In genomic region chr2:157492189-157492773, GRCh38 we compare ENCODE assay signal across 8 cellular contexts. TPM values are rescaled to one million over a fixed set of nuclear protein-coding genes. Genes with fewer than 3 reads are reported as not detected.
DNase-seq lines count a peak whose midpoint lies in the region; ATAC-seq, FAIRE-seq and TF ChIP-seq lines count a peak whose summit lies in the region.

No MANE protein-coding gene starts in this region.

- H3K4me3 Mint-ChIP-seq in activated T-cell treated with anti-CD3 and anti-CD28 coated beads, Interleukin-2, amount 50 U/mL, for 72 hours = peak overlapping the region in 1 of 2 donors; percentile 31

- H3K27ac Mint-ChIP-seq in activated T-cell treated with anti-CD3 and anti-CD28 coated beads, Interleukin-2, amount 50 U/mL, for 72 hours = peak overlapping the region; percentile 5

- peaks cover 67% of the 10 kb centered on the region for H3K4me1 Mint-ChIP-seq in activated T-cell treated with anti-CD3 and anti-CD28 coated beads, Interleukin-2, amount 50 U/mL, for 72 hours (ENCODE audit: low read depth)

- H3K9ac ChIP-seq in PC-3 (ENCODE audit: low read length) = no peak overlapping the region

- no peaks in the 10 kb centered on the region for H3F3A ChIP-seq in PC-3 (ENCODE audit: low read length, unreplicated experiment)

- no TSS peak for BruUV-seq in PC-3 (replicated peaks; lab: Mats Ljungman, UMichigan)

- peak; percentile 28 for FAIRE-seq in HTR-8/SVneo (lab: Jason Lieb, UNC)

- no peaks in the 10 kb centered on the region for H4K20me1 ChIP-seq in PC-3 (ENCODE audit: low read length)

- DNase-seq in Daoy (ENCODE audit: low read depth) (peak; percentile 51), HTR-8/SVneo (ENCODE audit: insufficient read length, low spot score) (peak; percentile 52), PC-3 (peak; percentile 77), fibroblast of peridontal ligament (ENCODE audit: extremely low read depth) (peak; percentile 75), tibial artery (peak; percentile 51 to 70)
- peak; percentile 73 to 75 for DNase-seq in activated T-cell treated with anti-CD3 and anti-CD28 coated beads, Interleukin-2, amount 50 U/mL, for 72 hours

- peak; percentile 97 for ATAC-seq in GM21526 (IDR thresholded peaks at IDR 0.05; ENCODE audit: low FRiP score, unreplicated experiment)
- peak; percentile 82 for ATAC-seq in PC-3
- peak; percentile 82 to 85 for ATAC-seq in activated T-cell treated with anti-CD3 and anti-CD28 coated beads, Interleukin-2, amount 50 U/mL, for 72 hours (replicated peaks in 1 of 2)

- H3K27me3 ChIP-seq in PC-3 (ENCODE audit: low read length) = no peaks in the 10 kb centered on the region
- H3K27me3 ChIP-seq in neutrophil = no peaks in the 10 kb centered on the region
- H3K27me3 ChIP-seq in tibial artery = no peaks in the 10 kb centered on the region

- CTCF ChIA-PET in PC-3 (lab: Charles Lee) = interaction anchor here (0.6 kb wide), 2 partner anchors 19 to 137 kb away, joined by 3 to 5 read pairs; no protein-coding TSS in a partner anchor

- H3K36me3 ChIP-seq in PC-3 (ENCODE audit: low read depth, low read length) (no peaks in the 10 kb centered on the region), neutrophil (no peaks in the 10 kb centered on the region), tibial artery (no peaks in the 10 kb centered on the region)

- no peaks in the 10 kb centered on the region for H3K79me2 ChIP-seq in PC-3 (ENCODE audit: low read length)

- H3K27me3 Mint-ChIP-seq in activated T-cell treated with anti-CD3 and anti-CD28 coated beads, Interleukin-2, amount 50 U/mL, for 72 hours (ENCODE audit: low read depth) = no peaks in the 10 kb centered on the region

- POLR2A ChIA-PET in PC-3 (lab: Charles Lee; ENCODE audit: unreplicated experiment) = no interaction called here

- no peaks in the 10 kb centered on the region for H3K9me3 ChIP-seq in PC-3 (ENCODE audit: low read length)
- no peaks in the 10 kb centered on the region for H3K9me3 ChIP-seq in neutrophil
- no peaks in the 10 kb centered on the region for H3K9me3 ChIP-seq in tibial artery

- H3K4me2 ChIP-seq in PC-3 (ENCODE audit: low read length) = no peak overlapping the region

- TF ChIP-seq CTCF in PC-3 (conservative IDR thresholded peaks at IDR 0.05; ENCODE audit: low read depth, low read length) (peak; percentile 87), neutrophil (IDR thresholded peaks at IDR 0.05) (peak; percentile 70), tibial artery (IDR thresholded peaks at IDR 0.05) (peak; percentile 58 to 61)

- H3K9me3 Mint-ChIP-seq in activated T-cell treated with anti-CD3 and anti-CD28 coated beads, Interleukin-2, amount 50 U/mL, for 72 hours = no peaks in the 10 kb centered on the region

- peaks cover 12% of the 10 kb centered on the region for H3K4me1 ChIP-seq in PC-3 (ENCODE audit: insufficient read depth, low read length)
- peaks cover 8 to 35% of the 10 kb centered on the region in 2 experiments for H3K4me1 ChIP-seq in neutrophil (ENCODE audit: control insufficient read depth in 1 of 2, insufficient read depth in 1 of 2, low read depth in 1 of 2, low read length in 1 of 2)
- peaks cover 0 to 25% (median 10%) of the 10 kb centered on the region in 4 donors for H3K4me1 ChIP-seq in tibial artery

- no peak overlapping the region for H3K4me3 ChIP-seq in PC-3 (ENCODE audit: low read length)
- no peak overlapping the region for H3K4me3 ChIP-seq in neutrophil (ENCODE audit: low read depth in 1 of 2, low read length in 1 of 2)
- no peak overlapping the region for H3K4me3 ChIP-seq in tibial artery

- no peaks in the 10 kb centered on the region for H3K9me2 ChIP-seq in PC-3 (replicated peaks; ENCODE audit: low read length)

- peaks cover 0 to 2% of the 10 kb centered on the region in 2 donors for H3K36me3 Mint-ChIP-seq in activated T-cell treated with anti-CD3 and anti-CD28 coated beads, Interleukin-2, amount 50 U/mL, for 72 hours (ENCODE audit: insufficient read depth in 2 of 2)

- H3K27ac ChIP-seq in PC-3 (ENCODE audit: low read length) = no peak overlapping the region
- H3K27ac ChIP-seq in neutrophil = no peak overlapping the region
- no peak overlapping the region for H3K27ac ChIP-seq in tibial artery

- H2AFZ ChIP-seq in PC-3 (ENCODE audit: low read length) = no peak overlapping the region

- intact Hi-C loops in PC-3 (cut with micrococcal nuclease) (loop anchor here (10.0 kb wide), 1 partner anchor 283 kb away; no protein-coding TSS in a partner anchor), tibial artery (cut with DNase I; ENCODE audit: low total_unique reads) (loop anchor here (10.0 kb wide), 1 partner anchor 157 kb away; no protein-coding TSS in a partner anchor)

RNA-seq across cellular contexts. Expression of gene CYTIP, which starts 48.4 kb away (rescaled TPM):
- 3.1 and 5.9 TPM in 2 replicates for total RNA-seq in Daoy (2014; rRNA removed; shearing (Covaris generic))
- total RNA-seq in PC-3 (2014; rRNA removed) = 0.26 TPM in 1 of 2 replicates, not detected in the other
- total RNA-seq in activated T-cell treated with anti-CD3 and anti-CD28 coated beads, Interleukin-2, amount 50 U/mL, for 72 hours = 100 to 1,000 TPM; 444 to 460 TPM

Comparison
In these comparisons a context has a peak if more than half of its experiments do, and no peak if none do; other contexts are left out.
1. RNA of gene CYTIP, which starts 48.4 kb away (total RNA-seq): 444 to 460 TPM in activated T-cell treated with anti-CD3 and anti-CD28 coated beads, Interleukin-2, amount 50 U/mL, for 72 hours; 3.1 to 5.9 TPM in Daoy and 0.26 TPM in PC-3; every median in the first group is over 10 times any median in the second.
2. Peak in every context shown above with its lines, with median percentiles within 50 percentile points of each other: DNase-seq, ATAC-seq and CTCF ChIP-seq.